In genomic region chr13:99315186-99315585, GRCh38 we compare ENCODE assay signal across 17 cellular contexts. TPM values are rescaled to one million over a fixed set of nuclear protein-coding genes. Genes with fewer than 3 reads are reported as not detected.
DNase-seq lines count a peak whose midpoint lies in the region; ATAC-seq and TF ChIP-seq lines count a peak whose summit lies in the region.
"Had no signal": no experiment of that assay in that cellular context is flagged by ENCODE, and none has a peak within 500 bp of the region (broad histone marks: within the 10 kb centered on the region; RNA-seq: fewer than 3 reads in every experiment).

No MANE protein-coding gene starts in this region.

- no peak for TF ChIP-seq POLR2A in GM18505 (IDR thresholded peaks at IDR 0.05; ENCODE audit: borderline replicate concordance, extremely low read depth, insufficient read depth, insufficient read length)

- H3K9me3 Mint-ChIP-seq in activated T-cell treated with anti-CD3 and anti-CD28 coated beads, Interleukin-2, amount 50 U/mL, for 72 hours = no peaks in the 10 kb centered on the region
- H3K9me3 Mint-ChIP-seq in activated T-helper 2 cell treated with anti-CD3 and anti-CD28 coated beads, Interferon-gamma antibody, Interleukin-2, Interleukin-4, amounts not matched to agents 10 μg/mL and 5 μg/mL and 100 μg/mL, durations not matched to agents 14 hours and 24 hours and 36 hours = no peaks in the 10 kb centered on the region
- no peaks in the 10 kb centered on the region for H3K9me3 Mint-ChIP-seq in stimulated activated naive CD8-positive, alpha-beta T cell treated with anti-CD3 and anti-CD28 coated beads, Interleukin-15, amount 100 ng/mL, for 72 hours
- H3K9me3 Mint-ChIP-seq in endodermal cell = no peaks in the 10 kb centered on the region

- intact Hi-C loops in activated T-helper 2 cell treated with anti-CD3 and anti-CD28 coated beads, Interferon-gamma antibody, Interleukin-2, Interleukin-4, amounts not matched to agents 10 μg/mL and 5 μg/mL and 100 μg/mL, durations not matched to agents 14 hours and 24 hours and 36 hours (cut with micrococcal nuclease) = loop anchor here (1.0 to 2.0 kb wide), 3 partner anchors 8 to 118 kb away; partner anchors contain the start of gene GPR183

- peaks cover 9% of the 10 kb centered on the region for H3K4me1 ChIP-seq in endodermal cell (ENCODE audit: control insufficient read depth, insufficient read depth, low read length)

- H3K4me3 ChIP-seq in endodermal cell (ENCODE audit: low read length) = no peak overlapping the region
- H3K4me3 ChIP-seq: hepatocyte, left ventricle myocardium inferior, MG63 had no signal

- peak overlapping the region; percentile 98 for H3K27ac Mint-ChIP-seq in activated T-cell treated with anti-CD3 and anti-CD28 coated beads, Interleukin-2, amount 50 U/mL, for 72 hours
- peak overlapping the region; percentile 96 for H3K27ac Mint-ChIP-seq in activated T-helper 2 cell treated with anti-CD3 and anti-CD28 coated beads, Interferon-gamma antibody, Interleukin-2, Interleukin-4, amounts not matched to agents 10 μg/mL and 5 μg/mL and 100 μg/mL, durations not matched to agents 14 hours and 24 hours and 36 hours
- H3K27ac Mint-ChIP-seq in stimulated activated naive CD8-positive, alpha-beta T cell treated with anti-CD3 and anti-CD28 coated beads, Interleukin-15, amount 100 ng/mL, for 72 hours = peak overlapping the region; percentile 9 to 89
- no peak overlapping the region for H3K27ac Mint-ChIP-seq in endodermal cell

- ATAC-seq in activated T-cell treated with anti-CD3 and anti-CD28 coated beads, Interleukin-2, amount 50 U/mL, for 72 hours (replicated peaks in 1 of 2) = peak; percentile 42 to 44
- peak; percentile 40 for ATAC-seq in stimulated activated naive CD8-positive, alpha-beta T cell treated with anti-CD3 and anti-CD28 coated beads, Interleukin-15, amount 100 ng/mL, for 72 hours
- ATAC-seq in GM18505 (IDR thresholded peaks at IDR 0.05; ENCODE audit: unreplicated experiment) = no peak
- ATAC-seq: SK-N-SH treated with all-trans-retinoic acid at 6 μM for 48 hours had no signal

- WGBS in endodermal cell (ENCODE audit: insufficient coverage in 1 of 2, insufficient read length in 1 of 2), 2 experiments = 95% methylated on average over 6 of the region's 6 CpGs; no CpG with 5 or more reads in 1 of the 2 experiments

- no peaks in the 10 kb centered on the region for H3K27me3 Mint-ChIP-seq in activated T-cell treated with anti-CD3 and anti-CD28 coated beads, Interleukin-2, amount 50 U/mL, for 72 hours (ENCODE audit: low read depth)
- H3K27me3 Mint-ChIP-seq in activated T-helper 2 cell treated with anti-CD3 and anti-CD28 coated beads, Interferon-gamma antibody, Interleukin-2, Interleukin-4, amounts not matched to agents 10 μg/mL and 5 μg/mL and 100 μg/mL, durations not matched to agents 14 hours and 24 hours and 36 hours (ENCODE audit: low read depth) = no peaks in the 10 kb centered on the region
- H3K27me3 Mint-ChIP-seq in stimulated activated naive CD8-positive, alpha-beta T cell treated with anti-CD3 and anti-CD28 coated beads, Interleukin-15, amount 100 ng/mL, for 72 hours = no peaks in the 10 kb centered on the region
- H3K27me3 Mint-ChIP-seq in endodermal cell (ENCODE audit: insufficient read depth) = no peaks in the 10 kb centered on the region

- no peaks in the 10 kb centered on the region for H3K9me3 ChIP-seq in endodermal cell (ENCODE audit: control insufficient read depth, low read length)
- H3K9me3 ChIP-seq: left ventricle myocardium inferior, MG63 had no signal

- H3K9ac ChIP-seq in endodermal cell (ENCODE audit: extremely low read depth, low read length, poor library complexity, severe bottlenecking) = no peak overlapping the region

- H3K27ac ChIP-seq in endodermal cell (ENCODE audit: low read depth, low read length) = no peak overlapping the region
- H3K27ac ChIP-seq: hepatocyte, left ventricle myocardium inferior had no signal

- H3K36me3 Mint-ChIP-seq in activated T-cell treated with anti-CD3 and anti-CD28 coated beads, Interleukin-2, amount 50 U/mL, for 72 hours (ENCODE audit: insufficient read depth in 2 of 2) = peaks cover 11 to 16% of the 10 kb centered on the region in 2 donors
- peaks cover 56% of the 10 kb centered on the region for H3K36me3 Mint-ChIP-seq in activated T-helper 2 cell treated with anti-CD3 and anti-CD28 coated beads, Interferon-gamma antibody, Interleukin-2, Interleukin-4, amounts not matched to agents 10 μg/mL and 5 μg/mL and 100 μg/mL, durations not matched to agents 14 hours and 24 hours and 36 hours (ENCODE audit: low read depth)
- peaks cover 41% of the 10 kb centered on the region for H3K36me3 Mint-ChIP-seq in endodermal cell (ENCODE audit: low read depth)

- H3K36me3 ChIP-seq in endodermal cell (ENCODE audit: control insufficient read depth, insufficient read depth, low read length) = peaks cover 44% of the 10 kb centered on the region

- TF ChIP-seq CTCF in endodermal cell (conservative IDR thresholded peaks at IDR 0.05) = no peak

- H3K4me1 Mint-ChIP-seq in activated T-cell treated with anti-CD3 and anti-CD28 coated beads, Interleukin-2, amount 50 U/mL, for 72 hours (ENCODE audit: low read depth) = peaks cover 95% of the 10 kb centered on the region
- peaks cover 69% of the 10 kb centered on the region for H3K4me1 Mint-ChIP-seq in activated T-helper 2 cell treated with anti-CD3 and anti-CD28 coated beads, Interferon-gamma antibody, Interleukin-2, Interleukin-4, amounts not matched to agents 10 μg/mL and 5 μg/mL and 100 μg/mL, durations not matched to agents 14 hours and 24 hours and 36 hours (ENCODE audit: low read depth)
- peaks cover 80% of the 10 kb centered on the region for H3K4me1 Mint-ChIP-seq in stimulated activated naive CD8-positive, alpha-beta T cell treated with anti-CD3 and anti-CD28 coated beads, Interleukin-15, amount 100 ng/mL, for 72 hours
- H3K4me1 Mint-ChIP-seq in endodermal cell = peaks cover 22% of the 10 kb centered on the region

- peak overlapping the region; percentile 75 to 76 for H3K4me3 Mint-ChIP-seq in activated T-cell treated with anti-CD3 and anti-CD28 coated beads, Interleukin-2, amount 50 U/mL, for 72 hours
- H3K4me3 Mint-ChIP-seq in activated T-helper 2 cell treated with anti-CD3 and anti-CD28 coated beads, Interferon-gamma antibody, Interleukin-2, Interleukin-4, amounts not matched to agents 10 μg/mL and 5 μg/mL and 100 μg/mL, durations not matched to agents 14 hours and 24 hours and 36 hours (ENCODE audit: low read depth) = peak overlapping the region; percentile 72
- H3K4me3 Mint-ChIP-seq in stimulated activated naive CD8-positive, alpha-beta T cell treated with anti-CD3 and anti-CD28 coated beads, Interleukin-15, amount 100 ng/mL, for 72 hours = peak overlapping the region; percentile 42 to 74
- H3K4me3 Mint-ChIP-seq in endodermal cell = no peak overlapping the region

- DNase-seq in activated T-cell treated with anti-CD3 and anti-CD28 coated beads, Interleukin-2, amount 50 U/mL, for 72 hours = no peak
- no peak for DNase-seq in activated T-cell treated with anti-CD3 and anti-CD28 coated beads, Interleukin-2, amount 50 U/mL, for 1 hour
- DNase-seq in activated T-helper 2 cell treated with anti-CD3 and anti-CD28 coated beads, Interferon-gamma antibody, Interleukin-2, Interleukin-4, amounts not matched to agents 10 μg/mL and 5 μg/mL and 100 μg/mL, durations not matched to agents 14 hours and 24 hours and 36 hours (ENCODE audit: low spot score) = no peak
- DNase-seq in iris pigment epithelial cell (ENCODE audit: low read depth) (peak; percentile 39), SIG-M5 treated with dmso at 0.1 percent for 504 hours (lab: John Stamatoyannopoulos, UW; ENCODE audit: unreplicated experiment) (no peak), endodermal cell (no peak)
- DNase-seq in stimulated activated naive CD8-positive, alpha-beta T cell treated with anti-CD3 and anti-CD28 coated beads, Interleukin-15, amount 100 ng/mL, for 72 hours = no peak
- DNase-seq: cortex of kidney, left ventricle myocardium inferior, MG63, NCI-H187 had no signal

- no peaks in the 10 kb centered on the region for H3K27me3 ChIP-seq in endodermal cell (ENCODE audit: control insufficient read depth, insufficient read depth, low read length, poor library complexity, severe bottlenecking)
- H3K27me3 ChIP-seq: hepatocyte, MG63 had no signal

RNA-seq across cellular contexts. Expression of gene GPR183, which starts 8.0 kb away (rescaled TPM):
- 10 to 100 TPM; 32.8 to 57.5 TPM for total RNA-seq in activated T-cell treated with anti-CD3 and anti-CD28 coated beads, Interleukin-2, amount 50 U/mL, for 72 hours
- 143 and 147 TPM in 2 replicates for total RNA-seq in activated T-helper 2 cell treated with anti-CD3 and anti-CD28 coated beads, Interferon-gamma antibody, Interleukin-2, Interleukin-4, amounts not matched to agents 10 μg/mL and 5 μg/mL and 100 μg/mL, durations not matched to agents 14 hours and 24 hours and 36 hours
- under 1 TPM in 1 of 2 donors, not detected in 1; 0.62 TPM for total RNA-seq in endodermal cell
- polyA plus RNA-seq in endodermal cell (2013, experiment 1 of 2) = 0.18 TPM
- polyA plus RNA-seq in endodermal cell (2013, experiment 2 of 2) = 0.29 TPM
- total RNA-seq: HT1080, OCI-LY7 had no signal

RNA-seq across cellular contexts. Expression of gene GPR18, which starts 57.0 kb away (rescaled TPM):
- total RNA-seq in activated T-cell treated with anti-CD3 and anti-CD28 coated beads, Interleukin-2, amount 50 U/mL, for 72 hours = 10 to 100 TPM; 12.4 to 17.3 TPM
- 7.4 and 8.4 TPM in 2 replicates for total RNA-seq in activated T-helper 2 cell treated with anti-CD3 and anti-CD28 coated beads, Interferon-gamma antibody, Interleukin-2, Interleukin-4, amounts not matched to agents 10 μg/mL and 5 μg/mL and 100 μg/mL, durations not matched to agents 14 hours and 24 hours and 36 hours
- not detected for total RNA-seq in endodermal cell
- not detected for polyA plus RNA-seq in endodermal cell (2013, experiment 1 of 2)
- polyA plus RNA-seq in endodermal cell (2013, experiment 2 of 2) = not detected
- total RNA-seq: hepatocyte, HT1080, left ventricle myocardium inferior, myocyte had no signal
- polyA plus RNA-seq: hepatocyte had no signal

Comparison
In these comparisons a context has a peak if more than half of its experiments do, and no peak if none do; other contexts are left out.
1. RNA of gene GPR183, which starts 8.0 kb away (total RNA-seq): 143 to 147 TPM in activated T-helper 2 cell treated with anti-CD3 and anti-CD28 coated beads, Interferon-gamma antibody, Interleukin-2, Interleukin-4, amounts not matched to agents 10 μg/mL and 5 μg/mL and 100 μg/mL, durations not matched to agents 14 hours and 24 hours and 36 hours and 32.8 to 57.5 TPM in activated T-cell treated with anti-CD3 and anti-CD28 coated beads, Interleukin-2, amount 50 U/mL, for 72 hours; 0.62 TPM in endodermal cell; every median in the first group is over 10 times any median in the second.